In genomic region chr20:45020236-45020886, GRCh38 we compare ENCODE assay signal across 1 cellular context.
TF ChIP-seq lines count a peak whose summit lies in the region.

No MANE protein-coding gene starts in this region.

TF ChIP-seq in liver, 16 proteins besides CTCF, POLR2A, EP300 and RAD21 (continued from another document):
- TF ChIP-seq FOXA2 (IDR thresholded peaks at IDR 0.05) (peak; percentile 28), HNF4A (conservative IDR thresholded peaks at IDR 0.05) (peak in 1 of 2 donors; percentile 57), RXRA (IDR thresholded peaks at IDR 0.05) (peak in 1 of 2 donors; percentile 65), YY1 (IDR thresholded peaks at IDR 0.05) (peak; percentile 64), REST (IDR thresholded peaks at IDR 0.05) (peak; percentile 79), GABPA (IDR thresholded peaks at IDR 0.05 in 1 of 2, conservative IDR thresholded peaks at IDR 0.05 in 1 of 2) (no peak), EGR1 (IDR thresholded peaks at IDR 0.05; ENCODE audit: low read depth in 2 of 2) (no peak)
